In the genomic region with DNA sequence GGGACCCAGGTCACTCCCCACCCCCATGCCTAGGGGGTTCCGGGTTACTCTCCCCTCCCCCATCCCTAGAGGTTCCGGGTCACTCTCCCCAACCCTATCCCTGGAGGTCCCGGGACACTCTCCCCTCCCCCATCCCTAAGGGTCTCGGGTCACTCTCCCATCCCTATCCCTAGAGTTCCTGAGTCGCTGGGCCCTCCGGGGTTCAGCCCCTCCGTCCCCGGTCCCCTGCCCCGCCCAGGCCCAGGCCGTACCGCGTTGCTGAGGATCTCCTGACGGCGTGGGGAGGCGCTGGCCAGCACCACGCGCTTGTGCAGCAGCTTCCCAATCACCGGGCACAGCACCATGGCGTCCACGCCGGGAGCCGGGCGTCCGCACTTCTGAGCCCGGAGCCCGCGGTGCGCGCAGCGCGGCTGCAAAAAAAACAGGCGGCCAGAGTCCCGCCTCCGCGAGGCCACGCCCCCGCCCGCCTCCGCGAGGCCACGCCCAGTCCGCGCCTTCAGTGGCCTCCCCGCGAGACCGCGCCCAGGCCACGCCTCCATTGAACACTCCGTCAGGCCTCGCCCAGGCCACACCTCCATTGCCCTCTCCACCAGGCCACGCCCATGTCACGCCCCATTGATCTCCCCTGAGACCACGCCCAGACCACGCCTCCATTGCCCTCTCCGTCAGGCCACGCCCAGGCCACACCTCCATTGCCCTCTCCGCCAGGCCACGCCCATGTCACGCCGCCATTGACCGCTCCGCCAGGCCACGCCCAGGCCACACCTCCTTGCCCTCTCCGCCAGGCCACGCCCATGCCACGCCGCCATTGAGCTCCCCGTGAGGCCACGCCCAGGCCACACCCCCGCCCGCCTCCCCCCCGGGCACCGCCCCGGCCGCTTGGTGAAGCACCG, we compare ENCODE assay signal across 1 cellular context.
TF ChIP-seq lines count a peak whose summit lies in the region.

A gene with protein sequence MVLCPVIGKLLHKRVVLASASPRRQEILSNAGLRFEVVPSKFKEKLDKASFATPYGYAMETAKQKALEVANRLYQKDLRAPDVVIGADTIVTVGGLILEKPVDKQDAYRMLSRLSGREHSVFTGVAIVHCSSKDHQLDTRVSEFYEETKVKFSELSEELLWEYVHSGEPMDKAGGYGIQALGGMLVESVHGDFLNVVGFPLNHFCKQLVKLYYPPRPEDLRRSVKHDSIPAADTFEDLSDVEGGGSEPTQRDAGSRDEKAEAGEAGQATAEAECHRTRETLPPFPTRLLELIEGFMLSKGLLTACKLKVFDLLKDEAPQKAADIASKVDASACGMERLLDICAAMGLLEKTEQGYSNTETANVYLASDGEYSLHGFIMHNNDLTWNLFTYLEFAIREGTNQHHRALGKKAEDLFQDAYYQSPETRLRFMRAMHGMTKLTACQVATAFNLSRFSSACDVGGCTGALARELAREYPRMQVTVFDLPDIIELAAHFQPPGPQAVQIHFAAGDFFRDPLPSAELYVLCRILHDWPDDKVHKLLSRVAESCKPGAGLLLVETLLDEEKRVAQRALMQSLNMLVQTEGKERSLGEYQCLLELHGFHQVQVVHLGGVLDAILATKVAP (minus strand): TSS at position 413 of the 893 bp plus-strand sequence. CDS start 69 bp downstream, at position 344.

TF ChIP-seq in HepG2, 621 proteins besides CTCF, POLR2A, EP300 and RAD21 (continues in another document):
- TF ChIP-seq, protein P1, sequence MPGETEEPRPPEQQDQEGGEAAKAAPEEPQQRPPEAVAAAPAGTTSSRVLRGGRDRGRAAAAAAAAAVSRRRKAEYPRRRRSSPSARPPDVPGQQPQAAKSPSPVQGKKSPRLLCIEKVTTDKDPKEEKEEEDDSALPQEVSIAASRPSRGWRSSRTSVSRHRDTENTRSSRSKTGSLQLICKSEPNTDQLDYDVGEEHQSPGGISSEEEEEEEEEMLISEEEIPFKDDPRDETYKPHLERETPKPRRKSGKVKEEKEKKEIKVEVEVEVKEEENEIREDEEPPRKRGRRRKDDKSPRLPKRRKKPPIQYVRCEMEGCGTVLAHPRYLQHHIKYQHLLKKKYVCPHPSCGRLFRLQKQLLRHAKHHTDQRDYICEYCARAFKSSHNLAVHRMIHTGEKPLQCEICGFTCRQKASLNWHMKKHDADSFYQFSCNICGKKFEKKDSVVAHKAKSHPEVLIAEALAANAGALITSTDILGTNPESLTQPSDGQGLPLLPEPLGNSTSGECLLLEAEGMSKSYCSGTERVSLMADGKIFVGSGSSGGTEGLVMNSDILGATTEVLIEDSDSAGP (CRISPR knock-in tag; IDR thresholded peaks at IDR 0.05; ENCODE audit: borderline replicate concordance): peak; percentile 50; the same call in 1 of the 2 replicates
- TF ChIP-seq GABPB1 (CRISPR knock-in tag; IDR thresholded peaks at IDR 0.05) (peak; percentile 67; the same call in 1 of the 2 replicates), ZNF333 (CRISPR knock-in tag; IDR thresholded peaks at IDR 0.05; ENCODE audit: borderline replicate concordance) (no peak), MED8 (CRISPR knock-in tag; IDR thresholded peaks at IDR 0.05; ENCODE audit: insufficient replicate concordance) (peak; percentile 40), FIP1L1 (IDR thresholded peaks at IDR 0.05; ENCODE audit: borderline replicate concordance, insufficient read depth, low read depth, low read length) (no peak), ZNF652 (CRISPR knock-in tag; IDR thresholded peaks at IDR 0.05; ENCODE audit: borderline replicate concordance, low read depth) (no peak), MXI1 (IDR thresholded peaks at IDR 0.05; ENCODE audit: borderline replicate concordance, low read depth, low read length) (peak; percentile 72; the same call in 1 of the 3 replicates), ZMYM4 (CRISPR knock-in tag; IDR thresholded peaks at IDR 0.05) (peak; percentile 49; the same call in 1 of the 2 replicates), EED (CRISPR knock-in tag; IDR thresholded peaks at IDR 0.05) (no peak)
- TF ChIP-seq, protein P2, sequence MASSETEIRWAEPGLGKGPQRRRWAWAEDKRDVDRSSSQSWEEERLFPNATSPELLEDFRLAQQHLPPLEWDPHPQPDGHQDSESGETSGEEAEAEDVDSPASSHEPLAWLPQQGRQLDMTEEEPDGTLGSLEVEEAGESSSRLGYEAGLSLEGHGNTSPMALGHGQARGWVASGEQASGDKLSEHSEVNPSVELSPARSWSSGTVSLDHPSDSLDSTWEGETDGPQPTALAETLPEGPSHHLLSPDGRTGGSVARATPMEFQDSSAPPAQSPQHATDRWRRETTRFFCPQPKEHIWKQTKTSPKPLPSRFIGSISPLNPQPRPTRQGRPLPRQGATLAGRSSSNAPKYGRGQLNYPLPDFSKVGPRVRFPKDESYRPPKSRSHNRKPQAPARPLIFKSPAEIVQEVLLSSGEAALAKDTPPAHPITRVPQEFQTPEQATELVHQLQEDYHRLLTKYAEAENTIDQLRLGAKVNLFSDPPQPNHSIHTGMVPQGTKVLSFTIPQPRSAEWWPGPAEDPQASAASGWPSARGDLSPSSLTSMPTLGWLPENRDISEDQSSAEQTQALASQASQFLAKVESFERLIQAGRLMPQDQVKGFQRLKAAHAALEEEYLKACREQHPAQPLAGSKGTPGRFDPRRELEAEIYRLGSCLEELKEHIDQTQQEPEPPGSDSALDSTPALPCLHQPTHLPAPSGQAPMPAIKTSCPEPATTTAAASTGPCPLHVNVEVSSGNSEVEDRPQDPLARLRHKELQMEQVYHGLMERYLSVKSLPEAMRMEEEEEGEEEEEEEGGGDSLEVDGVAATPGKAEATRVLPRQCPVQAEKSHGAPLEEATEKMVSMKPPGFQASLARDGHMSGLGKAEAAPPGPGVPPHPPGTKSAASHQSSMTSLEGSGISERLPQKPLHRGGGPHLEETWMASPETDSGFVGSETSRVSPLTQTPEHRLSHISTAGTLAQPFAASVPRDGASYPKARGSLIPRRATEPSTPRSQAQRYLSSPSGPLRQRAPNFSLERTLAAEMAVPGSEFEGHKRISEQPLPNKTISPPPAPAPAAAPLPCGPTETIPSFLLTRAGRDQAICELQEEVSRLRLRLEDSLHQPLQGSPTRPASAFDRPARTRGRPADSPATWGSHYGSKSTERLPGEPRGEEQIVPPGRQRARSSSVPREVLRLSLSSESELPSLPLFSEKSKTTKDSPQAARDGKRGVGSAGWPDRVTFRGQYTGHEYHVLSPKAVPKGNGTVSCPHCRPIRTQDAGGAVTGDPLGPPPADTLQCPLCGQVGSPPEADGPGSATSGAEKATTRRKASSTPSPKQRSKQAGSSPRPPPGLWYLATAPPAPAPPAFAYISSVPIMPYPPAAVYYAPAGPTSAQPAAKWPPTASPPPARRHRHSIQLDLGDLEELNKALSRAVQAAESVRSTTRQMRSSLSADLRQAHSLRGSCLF (CRISPR knock-in tag; IDR thresholded peaks at IDR 0.05; ENCODE audit: borderline replicate concordance): no peak
- TF ChIP-seq, protein P3, sequence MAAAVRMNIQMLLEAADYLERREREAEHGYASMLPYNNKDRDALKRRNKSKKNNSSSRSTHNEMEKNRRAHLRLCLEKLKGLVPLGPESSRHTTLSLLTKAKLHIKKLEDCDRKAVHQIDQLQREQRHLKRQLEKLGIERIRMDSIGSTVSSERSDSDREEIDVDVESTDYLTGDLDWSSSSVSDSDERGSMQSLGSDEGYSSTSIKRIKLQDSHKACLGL (CRISPR knock-in tag; IDR thresholded peaks at IDR 0.05): peak; percentile 77; the same call in 1 of the 2 replicates
- TF ChIP-seq, protein P4, sequence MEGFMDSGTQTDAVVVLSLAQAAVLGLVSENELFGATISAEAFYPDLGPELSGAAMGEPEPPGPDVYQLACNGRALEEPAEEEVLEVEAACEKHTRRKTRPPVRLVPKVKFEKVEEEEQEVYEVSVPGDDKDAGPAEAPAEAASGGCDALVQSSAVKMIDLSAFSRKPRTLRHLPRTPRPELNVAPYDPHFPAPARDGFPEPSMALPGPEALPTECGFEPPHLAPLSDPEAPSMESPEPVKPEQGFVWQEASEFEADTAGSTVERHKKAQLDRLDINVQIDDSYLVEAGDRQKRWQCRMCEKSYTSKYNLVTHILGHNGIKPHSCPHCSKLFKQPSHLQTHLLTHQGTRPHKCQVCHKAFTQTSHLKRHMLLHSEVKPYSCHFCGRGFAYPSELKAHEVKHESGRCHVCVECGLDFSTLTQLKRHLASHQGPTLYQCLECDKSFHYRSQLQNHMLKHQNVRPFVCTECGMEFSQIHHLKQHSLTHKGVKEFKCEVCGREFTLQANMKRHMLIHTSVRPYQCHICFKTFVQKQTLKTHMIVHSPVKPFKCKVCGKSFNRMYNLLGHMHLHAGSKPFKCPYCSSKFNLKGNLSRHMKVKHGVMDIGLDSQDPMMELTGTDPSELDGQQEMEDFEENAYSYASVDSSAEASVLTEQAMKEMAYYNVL (CRISPR knock-in tag; IDR thresholded peaks at IDR 0.05; ENCODE audit: borderline replicate concordance): 0 out of 2 replicates have a peak, but pooled peaks have one; percentile 33
- TF ChIP-seq, protein P5, sequence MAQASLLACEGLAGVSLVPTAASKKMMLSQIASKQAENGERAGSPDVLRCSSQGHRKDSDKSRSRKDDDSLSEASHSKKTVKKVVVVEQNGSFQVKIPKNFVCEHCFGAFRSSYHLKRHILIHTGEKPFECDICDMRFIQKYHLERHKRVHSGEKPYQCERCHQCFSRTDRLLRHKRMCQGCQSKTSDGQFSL (CRISPR knock-in tag; IDR thresholded peaks at IDR 0.05): no peak
- TF ChIP-seq, protein P6, sequence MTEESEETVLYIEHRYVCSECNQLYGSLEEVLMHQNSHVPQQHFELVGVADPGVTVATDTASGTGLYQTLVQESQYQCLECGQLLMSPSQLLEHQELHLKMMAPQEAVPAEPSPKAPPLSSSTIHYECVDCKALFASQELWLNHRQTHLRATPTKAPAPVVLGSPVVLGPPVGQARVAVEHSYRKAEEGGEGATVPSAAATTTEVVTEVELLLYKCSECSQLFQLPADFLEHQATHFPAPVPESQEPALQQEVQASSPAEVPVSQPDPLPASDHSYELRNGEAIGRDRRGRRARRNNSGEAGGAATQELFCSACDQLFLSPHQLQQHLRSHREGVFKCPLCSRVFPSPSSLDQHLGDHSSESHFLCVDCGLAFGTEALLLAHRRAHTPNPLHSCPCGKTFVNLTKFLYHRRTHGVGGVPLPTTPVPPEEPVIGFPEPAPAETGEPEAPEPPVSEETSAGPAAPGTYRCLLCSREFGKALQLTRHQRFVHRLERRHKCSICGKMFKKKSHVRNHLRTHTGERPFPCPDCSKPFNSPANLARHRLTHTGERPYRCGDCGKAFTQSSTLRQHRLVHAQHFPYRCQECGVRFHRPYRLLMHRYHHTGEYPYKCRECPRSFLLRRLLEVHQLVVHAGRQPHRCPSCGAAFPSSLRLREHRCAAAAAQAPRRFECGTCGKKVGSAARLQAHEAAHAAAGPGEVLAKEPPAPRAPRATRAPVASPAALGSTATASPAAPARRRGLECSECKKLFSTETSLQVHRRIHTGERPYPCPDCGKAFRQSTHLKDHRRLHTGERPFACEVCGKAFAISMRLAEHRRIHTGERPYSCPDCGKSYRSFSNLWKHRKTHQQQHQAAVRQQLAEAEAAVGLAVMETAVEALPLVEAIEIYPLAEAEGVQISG (CRISPR knock-in tag; IDR thresholded peaks at IDR 0.05): peak; percentile 36; the same call in 1 of the 2 replicates
- TF ChIP-seq, protein P7, sequence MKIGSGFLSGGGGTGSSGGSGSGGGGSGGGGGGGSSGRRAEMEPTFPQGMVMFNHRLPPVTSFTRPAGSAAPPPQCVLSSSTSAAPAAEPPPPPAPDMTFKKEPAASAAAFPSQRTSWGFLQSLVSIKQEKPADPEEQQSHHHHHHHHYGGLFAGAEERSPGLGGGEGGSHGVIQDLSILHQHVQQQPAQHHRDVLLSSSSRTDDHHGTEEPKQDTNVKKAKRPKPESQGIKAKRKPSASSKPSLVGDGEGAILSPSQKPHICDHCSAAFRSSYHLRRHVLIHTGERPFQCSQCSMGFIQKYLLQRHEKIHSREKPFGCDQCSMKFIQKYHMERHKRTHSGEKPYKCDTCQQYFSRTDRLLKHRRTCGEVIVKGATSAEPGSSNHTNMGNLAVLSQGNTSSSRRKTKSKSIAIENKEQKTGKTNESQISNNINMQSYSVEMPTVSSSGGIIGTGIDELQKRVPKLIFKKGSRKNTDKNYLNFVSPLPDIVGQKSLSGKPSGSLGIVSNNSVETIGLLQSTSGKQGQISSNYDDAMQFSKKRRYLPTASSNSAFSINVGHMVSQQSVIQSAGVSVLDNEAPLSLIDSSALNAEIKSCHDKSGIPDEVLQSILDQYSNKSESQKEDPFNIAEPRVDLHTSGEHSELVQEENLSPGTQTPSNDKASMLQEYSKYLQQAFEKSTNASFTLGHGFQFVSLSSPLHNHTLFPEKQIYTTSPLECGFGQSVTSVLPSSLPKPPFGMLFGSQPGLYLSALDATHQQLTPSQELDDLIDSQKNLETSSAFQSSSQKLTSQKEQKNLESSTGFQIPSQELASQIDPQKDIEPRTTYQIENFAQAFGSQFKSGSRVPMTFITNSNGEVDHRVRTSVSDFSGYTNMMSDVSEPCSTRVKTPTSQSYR (CRISPR knock-in tag; IDR thresholded peaks at IDR 0.05; ENCODE audit: borderline replicate concordance): peak; percentile 81
- TF ChIP-seq, protein P8, sequence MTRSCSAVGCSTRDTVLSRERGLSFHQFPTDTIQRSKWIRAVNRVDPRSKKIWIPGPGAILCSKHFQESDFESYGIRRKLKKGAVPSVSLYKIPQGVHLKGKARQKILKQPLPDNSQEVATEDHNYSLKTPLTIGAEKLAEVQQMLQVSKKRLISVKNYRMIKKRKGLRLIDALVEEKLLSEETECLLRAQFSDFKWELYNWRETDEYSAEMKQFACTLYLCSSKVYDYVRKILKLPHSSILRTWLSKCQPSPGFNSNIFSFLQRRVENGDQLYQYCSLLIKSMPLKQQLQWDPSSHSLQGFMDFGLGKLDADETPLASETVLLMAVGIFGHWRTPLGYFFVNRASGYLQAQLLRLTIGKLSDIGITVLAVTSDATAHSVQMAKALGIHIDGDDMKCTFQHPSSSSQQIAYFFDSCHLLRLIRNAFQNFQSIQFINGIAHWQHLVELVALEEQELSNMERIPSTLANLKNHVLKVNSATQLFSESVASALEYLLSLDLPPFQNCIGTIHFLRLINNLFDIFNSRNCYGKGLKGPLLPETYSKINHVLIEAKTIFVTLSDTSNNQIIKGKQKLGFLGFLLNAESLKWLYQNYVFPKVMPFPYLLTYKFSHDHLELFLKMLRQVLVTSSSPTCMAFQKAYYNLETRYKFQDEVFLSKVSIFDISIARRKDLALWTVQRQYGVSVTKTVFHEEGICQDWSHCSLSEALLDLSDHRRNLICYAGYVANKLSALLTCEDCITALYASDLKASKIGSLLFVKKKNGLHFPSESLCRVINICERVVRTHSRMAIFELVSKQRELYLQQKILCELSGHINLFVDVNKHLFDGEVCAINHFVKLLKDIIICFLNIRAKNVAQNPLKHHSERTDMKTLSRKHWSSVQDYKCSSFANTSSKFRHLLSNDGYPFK (CRISPR knock-in tag; IDR thresholded peaks at IDR 0.05; ENCODE audit: borderline replicate concordance): 0 out of 2 replicates have a peak, but pooled peaks have one; percentile 40
- TF ChIP-seq, protein P9, sequence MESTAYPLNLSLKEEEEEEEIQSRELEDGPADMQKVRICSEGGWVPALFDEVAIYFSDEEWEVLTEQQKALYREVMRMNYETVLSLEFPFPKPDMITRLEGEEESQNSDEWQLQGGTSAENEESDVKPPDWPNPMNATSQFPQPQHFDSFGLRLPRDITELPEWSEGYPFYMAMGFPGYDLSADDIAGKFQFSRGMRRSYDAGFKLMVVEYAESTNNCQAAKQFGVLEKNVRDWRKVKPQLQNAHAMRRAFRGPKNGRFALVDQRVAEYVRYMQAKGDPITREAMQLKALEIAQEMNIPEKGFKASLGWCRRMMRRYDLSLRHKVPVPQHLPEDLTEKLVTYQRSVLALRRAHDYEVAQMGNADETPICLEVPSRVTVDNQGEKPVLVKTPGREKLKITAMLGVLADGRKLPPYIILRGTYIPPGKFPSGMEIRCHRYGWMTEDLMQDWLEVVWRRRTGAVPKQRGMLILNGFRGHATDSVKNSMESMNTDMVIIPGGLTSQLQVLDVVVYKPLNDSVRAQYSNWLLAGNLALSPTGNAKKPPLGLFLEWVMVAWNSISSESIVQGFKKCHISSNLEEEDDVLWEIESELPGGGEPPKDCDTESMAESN (CRISPR knock-in tag; conservative IDR thresholded peaks at IDR 0.05): peak; percentile 65; the same call in 1 of the 2 replicates
